20 cellular contexts compared by ENCODE assay signal in the genomic region with DNA sequence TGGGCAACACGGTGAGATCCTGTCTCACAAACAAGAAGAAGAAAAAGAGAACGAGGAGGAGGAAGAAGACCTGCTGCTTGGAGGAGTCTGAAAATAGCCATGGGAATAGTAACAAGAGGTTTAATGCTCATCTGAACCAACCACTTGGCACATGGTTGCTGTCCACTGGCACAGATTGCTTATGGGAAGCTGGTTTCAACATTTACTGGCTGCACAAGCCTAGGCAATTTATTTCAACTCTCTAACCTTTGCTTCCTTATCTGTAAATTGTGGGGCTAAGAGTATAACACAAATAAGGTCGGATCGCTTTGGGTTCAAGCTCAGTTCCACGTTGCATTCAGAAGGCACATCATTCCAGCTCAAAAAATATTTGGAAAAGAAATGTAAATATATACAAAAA. TPM values are rescaled to one million over a fixed set of nuclear protein-coding genes. Genes with fewer than 3 reads are reported as not detected.
DNase-seq lines count a peak whose midpoint lies in the region; ATAC-seq and TF ChIP-seq lines count a peak whose summit lies in the region.
"Had no signal": no experiment of that assay in that cellular context is flagged by ENCODE, and none has a peak within 500 bp of the region (broad histone marks: within the 10 kb centered on the region; RNA-seq: fewer than 3 reads in every experiment).

No MANE protein-coding gene starts in this region.

- H3K36me3 ChIP-seq in right atrium auricular region, result no peaks in the 10 kb centered on the region
- no peaks in the 10 kb centered on the region for H3K36me3 ChIP-seq in left ventricle myocardium inferior
- H3K36me3 ChIP-seq in right lobe of liver, result no peaks in the 10 kb centered on the region
- H3K36me3 ChIP-seq in gastrocnemius medialis, result no peaks in the 10 kb centered on the region
- no peaks in the 10 kb centered on the region for H3K36me3 ChIP-seq in upper lobe of right lung

- H3K27me3 ChIP-seq in right atrium auricular region, result no peaks in the 10 kb centered on the region
- H3K27me3 ChIP-seq in left ventricle myocardium inferior (ENCODE audit: low read depth), result no peaks in the 10 kb centered on the region
- H3K27me3 ChIP-seq in right lobe of liver, result no peaks in the 10 kb centered on the region
- no peaks in the 10 kb centered on the region for H3K27me3 ChIP-seq in gastrocnemius medialis
- no peaks in the 10 kb centered on the region for H3K27me3 ChIP-seq in upper lobe of right lung

- H3K27ac ChIP-seq in right atrium auricular region (no peak overlapping the region), left ventricle myocardium inferior (replicated peaks) (no peak overlapping the region), right lobe of liver (peak overlapping the region; percentile 71 to 88 (median 87)), gastrocnemius medialis (peak overlapping the region; percentile 31 to 52 (median 40)), upper lobe of right lung (no peak overlapping the region)
- H3K27ac ChIP-seq: C4-2B, HL-60, RWPE1 had no signal

- 18% methylated on average over 4 of the region's 5 CpGs for WGBS in right lobe of liver (ENCODE audit: insufficient coverage, low coverage, low lambda C conversion rate, missing lambda C conversion rate)

- ATAC-seq in right lobe of liver, result peak; percentile 69 to 90 (median 82)
- ATAC-seq in gastrocnemius medialis, result peak; percentile 56 to 67
- ATAC-seq in upper lobe of right lung, result no peak

- peaks cover 0 to 9% of the 10 kb centered on the region in 2 donors for H3K4me1 ChIP-seq in right atrium auricular region
- peaks cover 18% of the 10 kb centered on the region for H3K4me1 ChIP-seq in left ventricle myocardium inferior
- peaks cover 0 to 56% (median 24%) of the 10 kb centered on the region in 4 donors for H3K4me1 ChIP-seq in right lobe of liver
- peaks cover 11 to 12% of the 10 kb centered on the region in 2 donors for H3K4me1 ChIP-seq in gastrocnemius medialis
- H3K4me1 ChIP-seq in upper lobe of right lung, result peaks cover 5% of the 10 kb centered on the region

- intact Hi-C loops in left ventricle myocardium inferior (cut with micrococcal nuclease) (no loop called here), right lobe of liver (cut with DNase I) (no loop called here), gastrocnemius medialis (cut with DNase I; ENCODE audit: low total_unique reads) (loop anchor here (5.0 kb wide), 1 partner anchor 35 kb away; no protein-coding TSS in a partner anchor), upper lobe of right lung (cut with DNase I) (no loop called here)

- DNase-seq in right atrium auricular region (ENCODE audit: low spot score) (peak; percentile 47), left ventricle myocardium inferior (no peak), right lobe of liver (peak in 2 of 3 donors; percentile 44 to 75), gastrocnemius medialis (peak in 1 of 2 donors; percentile 58), NCI-H1092 treated with DMSO at 0.1 percent for 48 hours (lab: John Stamatoyannopoulos, UW) (no peak), iPS-NIHi11 (ENCODE audit: low spot score) (no peak), upper lobe of right lung (no peak)
- DNase-seq: KG1; NCI-H1092; NCI-H1436 treated with DMSO at 0.1 percent for 48 hours; NCI-H2029; NCI-H226; NCI-H510A treated with DMSO at 0.1 percent for 48 hours; NCI-H748 treated with DMSO at 0.1 percent for 48 hours; NK-92 treated with Interleukin-12 subunit alpha and Interleukin-12 subunit beta, amount 100 ng/mL, for 24 hours; SIG-M5; SK-N-SH had no signal

- H3K9me3 ChIP-seq in right atrium auricular region (no peaks in the 10 kb centered on the region), left ventricle myocardium inferior (replicated peaks) (no peaks in the 10 kb centered on the region), right lobe of liver (no peaks in the 10 kb centered on the region), gastrocnemius medialis (no peaks in the 10 kb centered on the region), upper lobe of right lung (no peaks in the 10 kb centered on the region)
- H3K9me3 ChIP-seq: SK-N-SH had no signal

- TF ChIP-seq POLR2A in right lobe of liver (IDR thresholded peaks at IDR 0.05), result peak; percentile 49
- peak in 1 of 2 donors; percentile 9 for TF ChIP-seq POLR2A in gastrocnemius medialis (IDR thresholded peaks at IDR 0.05)

- no peak overlapping the region for H3K4me3 ChIP-seq in right atrium auricular region
- no peak overlapping the region for H3K4me3 ChIP-seq in left ventricle myocardium inferior
- H3K4me3 ChIP-seq in right lobe of liver, result no peak overlapping the region
- H3K4me3 ChIP-seq in gastrocnemius medialis, result no peak overlapping the region
- no peak overlapping the region for H3K4me3 ChIP-seq in upper lobe of right lung

- in situ Hi-C loops in gastrocnemius medialis (cut with MboI; ENCODE audit: low sequenced_read_pairs in 4 of 4), result loop anchor here in 1 of 4 donors (25.0 kb wide), 1 partner anchor 530 kb away; no protein-coding TSS in a partner anchor

- TF ChIP-seq CTCF in right atrium auricular region (IDR thresholded peaks at IDR 0.05) (no peak), left ventricle myocardium inferior (IDR thresholded peaks at IDR 0.05; ENCODE audit: borderline replicate concordance) (no peak), right lobe of liver (IDR thresholded peaks at IDR 0.05) (no peak), gastrocnemius medialis (IDR thresholded peaks at IDR 0.05 in 4 of 5, conservative IDR thresholded peaks at IDR 0.05 in 1 of 5) (no peak), upper lobe of right lung (IDR thresholded peaks at IDR 0.05) (no peak)

RNA-seq across cellular contexts. Expression of a gene that starts 14.2 kb away (rescaled TPM):
- total RNA-seq in right atrium auricular region (100 to 1,000 TPM; 471 to 664 TPM), left ventricle myocardium inferior (193 TPM), right lobe of liver (100 to 1,000 TPM; 185 to 656 (median 388) TPM), gastrocnemius medialis (1,000 to 10,000 TPM in 2 of 4 donors, 100 to 1,000 TPM in 2; 696 to 1,267 (median 1,094) TPM), upper lobe of right lung (191 TPM)

Comparison
In these comparisons a context has a peak if more than half of its experiments do, and no peak if none do; other contexts are left out.
1. DNase-seq: peak in right atrium auricular region (single experiment) and right lobe of liver (2 of 3); none in left ventricle myocardium inferior (single experiment), NCI-H1092 treated with DMSO at 0.1 percent for 48 hours (single experiment), iPS-NIHi11 (single experiment) and upper lobe of right lung (single experiment).
2. H3K27ac ChIP-seq: peak in right lobe of liver (3 of 3) and gastrocnemius medialis (4 of 4); none in right atrium auricular region (0 of 2), left ventricle myocardium inferior (single experiment) and upper lobe of right lung (single experiment).